ENCODE assay signal across 1 cellular context in genomic region chr3:191329654-191330308, GRCh38.
TF ChIP-seq lines count a peak whose summit lies in the region.

No MANE protein-coding gene starts in this region.

TF ChIP-seq in SK-N-SH, 30 proteins besides CTCF, POLR2A, EP300 and RAD21 (continued from another document):
- TF ChIP-seq USF1 (IDR thresholded peaks at IDR 0.05; ENCODE audit: borderline replicate concordance, low read depth) (no peak), RXRA (IDR thresholded peaks at IDR 0.05; ENCODE audit: borderline replicate concordance, low read depth) (no peak), TCF12 (IDR thresholded peaks at IDR 0.05) (no peak), NFIC (IDR thresholded peaks at IDR 0.05; ENCODE audit: borderline replicate concordance) (no peak), ZBTB33 (IDR thresholded peaks at IDR 0.05; ENCODE audit: borderline replicate concordance, low read depth) (no peak), FOXM1 (IDR thresholded peaks at IDR 0.05; ENCODE audit: low read depth) (no peak)
